ENCODE assay signal across 34 cellular contexts in the genomic region with DNA sequence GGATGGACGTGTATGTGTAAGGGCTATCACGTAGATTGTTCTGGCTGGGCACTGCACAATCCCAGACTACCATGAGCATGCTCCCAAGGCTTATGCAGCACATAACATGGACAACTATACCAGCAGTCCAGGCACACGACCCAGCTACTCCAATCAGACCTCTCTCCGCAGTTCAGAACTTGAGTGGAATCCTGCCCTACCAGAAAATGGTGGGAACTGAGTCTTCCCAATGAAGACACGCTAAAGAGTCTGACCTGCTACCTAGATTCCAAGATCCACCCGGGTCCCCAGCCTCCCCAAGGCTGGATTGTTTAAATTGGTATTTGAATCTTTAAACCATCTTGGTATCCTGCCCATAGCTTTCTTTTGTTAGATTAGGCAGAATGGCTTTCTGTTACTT.
"Had no signal": no experiment of that assay in that cellular context is flagged by ENCODE, and none has a peak within 500 bp of the region (broad histone marks: within the 10 kb centered on the region; RNA-seq: fewer than 3 reads in every experiment).

No MANE protein-coding gene starts in this region.

- H3K27ac ChIP-seq: KMS-11 had no signal

- H3K36me3 ChIP-seq: MG63 had no signal

- H3K9me3 ChIP-seq: MG63 had no signal

- H3K9ac ChIP-seq: KMS-11 had no signal

- DNase-seq: Karpas-422, Kasumi-1, MG63, MM.1S, MV-4-11, NCI-H1048, NCI-H1092, NCI-H1092 treated with DMSO at 0.1 percent for 48 hours, NCI-H1105, NCI-H1105 treated with DMSO at 0.1 percent for 48 hours, NCI-H1417, NCI-H1417 treated with DMSO at 0.1 percent for 48 hours, NCI-H1436, NCI-H1436 treated with DMSO at 0.1 percent for 48 hours, NCI-H146, NCI-H1694, NCI-H1694 treated with DMSO at 0.1 percent for 48 hours, NCI-H187, NCI-H187 treated with DMSO at 0.1 percent for 48 hours, NCI-H1930, NCI-H2029, NCI-H2029 treated with DMSO at 0.1 percent for 48 hours, NCI-H2081, NCI-H2081 treated with DMSO at 0.1 percent for 48 hours, NCI-H2107, NCI-H2171, NCI-H2171 treated with DMSO at 0.1 percent for 48 hours, NCI-H2227 treated with DMSO at 0.1 percent for 48 hours, NCI-H226, NCI-H345, NCI-H446, NCI-H446 treated with DMSO at 0.1 percent for 48 hours, NCI-H510A had no signal

- H3K27me3 ChIP-seq: MG63 had no signal

- H3K4me2 ChIP-seq: KMS-11 had no signal

- H3K4me3 ChIP-seq: MG63 had no signal
